1 cellular context compared by ENCODE assay signal in genomic region chr11:65890324-65891179, GRCh38.
TF ChIP-seq lines count a peak whose summit lies in the region.

TSS of gene CCDC85B (plus strand) at chr11:65890673. CDS start at chr11:65890784, 111 bp downstream.

TF ChIP-seq in HepG2, 621 proteins besides CTCF, POLR2A, EP300 and RAD21 (continued from another document and continues in another):
- 0 out of 2 replicates have a peak, but pooled peaks have one; percentile 32 for TF ChIP-seq KMT2A (CRISPR knock-in tag; IDR thresholded peaks at IDR 0.05)
- peak; percentile 99 for TF ChIP-seq AGO1 (IDR thresholded peaks at IDR 0.05; ENCODE audit: low read depth, low read length, poor library complexity, severe bottlenecking)
- peak; percentile 83 for TF ChIP-seq ZNF142 (CRISPR knock-in tag; IDR thresholded peaks at IDR 0.05)
- TF ChIP-seq ZNF615 (CRISPR knock-in tag; IDR thresholded peaks at IDR 0.05; ENCODE audit: borderline replicate concordance) = no peak
- TF ChIP-seq ZBTB26 (CRISPR knock-in tag; IDR thresholded peaks at IDR 0.05; ENCODE audit: borderline replicate concordance) = no peak
- peak; percentile 68; the same call in 1 of the 2 replicates for TF ChIP-seq MYPOP (CRISPR knock-in tag; IDR thresholded peaks at IDR 0.05)
- TF ChIP-seq CREM (IDR thresholded peaks at IDR 0.05) = peak; percentile 32; the same call in 1 of the 2 replicates
- TF ChIP-seq CREM (CRISPR knock-in tag; IDR thresholded peaks at IDR 0.05) = no peak
- TF ChIP-seq ZNF589 (CRISPR knock-in tag; conservative IDR thresholded peaks at IDR 0.05) = no peak
- 0 out of 2 replicates have a peak, but pooled peaks have one; percentile 52 for TF ChIP-seq RELA (CRISPR knock-in tag; IDR thresholded peaks at IDR 0.05)
- TF ChIP-seq, protein P1, sequence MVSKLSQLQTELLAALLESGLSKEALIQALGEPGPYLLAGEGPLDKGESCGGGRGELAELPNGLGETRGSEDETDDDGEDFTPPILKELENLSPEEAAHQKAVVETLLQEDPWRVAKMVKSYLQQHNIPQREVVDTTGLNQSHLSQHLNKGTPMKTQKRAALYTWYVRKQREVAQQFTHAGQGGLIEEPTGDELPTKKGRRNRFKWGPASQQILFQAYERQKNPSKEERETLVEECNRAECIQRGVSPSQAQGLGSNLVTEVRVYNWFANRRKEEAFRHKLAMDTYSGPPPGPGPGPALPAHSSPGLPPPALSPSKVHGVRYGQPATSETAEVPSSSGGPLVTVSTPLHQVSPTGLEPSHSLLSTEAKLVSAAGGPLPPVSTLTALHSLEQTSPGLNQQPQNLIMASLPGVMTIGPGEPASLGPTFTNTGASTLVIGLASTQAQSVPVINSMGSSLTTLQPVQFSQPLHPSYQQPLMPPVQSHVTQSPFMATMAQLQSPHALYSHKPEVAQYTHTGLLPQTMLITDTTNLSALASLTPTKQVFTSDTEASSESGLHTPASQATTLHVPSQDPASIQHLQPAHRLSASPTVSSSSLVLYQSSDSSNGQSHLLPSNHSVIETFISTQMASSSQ (IDR thresholded peaks at IDR 0.05; ENCODE audit: low read depth) = no peak
- TF ChIP-seq, protein P1 (CRISPR knock-in tag; IDR thresholded peaks at IDR 0.05; ENCODE audit: borderline replicate concordance) = 0 out of 2 replicates have a peak, but pooled peaks have one; percentile 48
- peak; percentile 91; the same call in 1 of the 2 replicates for TF ChIP-seq ZNF557 (CRISPR knock-in tag; IDR thresholded peaks at IDR 0.05)
- 0 out of 2 replicates have a peak, but pooled peaks have one; percentile 62 for TF ChIP-seq PRDM4 (CRISPR knock-in tag; IDR thresholded peaks at IDR 0.05; ENCODE audit: borderline replicate concordance)
- TF ChIP-seq CCAR2 (optimal IDR thresholded peaks at IDR 0.05; ENCODE audit: low read depth, low read length) = no peak
- TF ChIP-seq HMG20A (CRISPR knock-in tag; IDR thresholded peaks at IDR 0.05; ENCODE audit: borderline replicate concordance) = no peak
- TF ChIP-seq NAIF1 (CRISPR knock-in tag; IDR thresholded peaks at IDR 0.05; ENCODE audit: borderline replicate concordance) = no peak
- TF ChIP-seq ZBTB14 (CRISPR knock-in tag; IDR thresholded peaks at IDR 0.05) = peak; percentile 90
- TF ChIP-seq ISL2 (CRISPR knock-in tag; IDR thresholded peaks at IDR 0.05) = no peak
- TF ChIP-seq RCOR2 (CRISPR knock-in tag; IDR thresholded peaks at IDR 0.05) = no peak
- no peak for TF ChIP-seq MBNL3 (CRISPR knock-in tag; conservative IDR thresholded peaks at IDR 0.05)
- no peak for TF ChIP-seq SIX4 (CRISPR knock-in tag; IDR thresholded peaks at IDR 0.05)
- 0 out of 2 replicates have a peak, but pooled peaks have one; percentile 4 for TF ChIP-seq KAT8 (CRISPR knock-in tag; IDR thresholded peaks at IDR 0.05)
- TF ChIP-seq, protein P2, sequence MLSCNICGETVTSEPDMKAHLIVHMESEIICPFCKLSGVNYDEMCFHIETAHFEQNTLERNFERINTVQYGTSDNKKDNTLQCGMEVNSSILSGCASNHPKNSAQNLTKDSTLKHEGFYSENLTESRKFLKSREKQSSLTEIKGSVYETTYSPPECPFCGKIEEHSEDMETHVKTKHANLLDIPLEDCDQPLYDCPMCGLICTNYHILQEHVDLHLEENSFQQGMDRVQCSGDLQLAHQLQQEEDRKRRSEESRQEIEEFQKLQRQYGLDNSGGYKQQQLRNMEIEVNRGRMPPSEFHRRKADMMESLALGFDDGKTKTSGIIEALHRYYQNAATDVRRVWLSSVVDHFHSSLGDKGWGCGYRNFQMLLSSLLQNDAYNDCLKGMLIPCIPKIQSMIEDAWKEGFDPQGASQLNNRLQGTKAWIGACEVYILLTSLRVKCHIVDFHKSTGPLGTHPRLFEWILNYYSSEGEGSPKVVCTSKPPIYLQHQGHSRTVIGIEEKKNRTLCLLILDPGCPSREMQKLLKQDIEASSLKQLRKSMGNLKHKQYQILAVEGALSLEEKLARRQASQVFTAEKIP (CRISPR knock-in tag; IDR thresholded peaks at IDR 0.05; ENCODE audit: borderline replicate concordance) = no peak
- no peak for TF ChIP-seq PHF5A (CRISPR knock-in tag; IDR thresholded peaks at IDR 0.05; ENCODE audit: low read depth, unreplicated experiment)
- 0 out of 2 replicates have a peak, but pooled peaks have one; percentile 22 for TF ChIP-seq ZNF235 (CRISPR knock-in tag; IDR thresholded peaks at IDR 0.05; ENCODE audit: borderline replicate concordance)
